In genomic region chr15:98775498-98776230, GRCh38 we compare ENCODE assay signal across 22 cellular contexts.
DNase-seq lines count a peak whose midpoint lies in the region; TF ChIP-seq lines count a peak whose summit lies in the region.
"Had no signal": no experiment of that assay in that cellular context is flagged by ENCODE, and none has a peak within 500 bp of the region (broad histone marks: within the 10 kb centered on the region; RNA-seq: fewer than 3 reads in every experiment).

No MANE protein-coding gene starts in this region.

- H3K36me3 Mint-ChIP-seq in H9 (ENCODE audit: insufficient read depth in 1 of 3, low read depth in 3 of 3) = no peaks in the 10 kb centered on the region
- H3K36me3 Mint-ChIP-seq: CD8-positive, alpha-beta memory T cell; immature natural killer cell; stimulated activated memory B cell treated with anti-CD40 and anti-IgM and Interleukin-4, amounts not matched to agents 10 μg/mL and 1 μg/mL and 100 μg/mL, for 72 hours had no signal

- no peak overlapping the region for H2AK5ac ChIP-seq in H9 (ENCODE audit: insufficient read length, low read length)

- peaks cover 28% of the 10 kb centered on the region; the same call in 1 of the 2 replicates for H3K79me2 ChIP-seq in H9 (ENCODE audit: insufficient read depth, low read length)

- peak overlapping the region in 1 of 3 experiments; percentile 80; a peak in 2 of 7 replicates for H3K27ac Mint-ChIP-seq in H9

- H3K36me3 ChIP-seq in esophagus (ENCODE audit: control insufficient read depth in 2 of 2, insufficient read depth in 2 of 2, low read length in 1 of 2) (no peaks in the 10 kb centered on the region), neutrophil (no peaks in the 10 kb centered on the region)
- H3K36me3 ChIP-seq: left ventricle myocardium inferior had no signal

- H3K27me3 ChIP-seq in esophagus (ENCODE audit: control insufficient read depth in 1 of 2, insufficient read depth in 2 of 2, low read length in 2 of 2) = no peaks in the 10 kb centered on the region
- H3K27me3 ChIP-seq in neutrophil = no peaks in the 10 kb centered on the region
- H3K27me3 ChIP-seq in H9 (ENCODE audit: insufficient read depth, low read length) = no peaks in the 10 kb centered on the region

- no peak overlapping the region for H3K56ac ChIP-seq in H9 (ENCODE audit: insufficient read length, low read depth, low read length)

- H3K4me1 Mint-ChIP-seq in H9 = peaks cover 75% of the 10 kb centered on the region in 2 experiments

- no peaks in the 10 kb centered on the region for H3K23me2 ChIP-seq in H9 (ENCODE audit: insufficient read length, low read depth, low read length, poor library complexity, severe bottlenecking)

- H3K9me3 Mint-ChIP-seq in H9 = no peaks in the 10 kb centered on the region
- H3K9me3 Mint-ChIP-seq: activated T-cell treated with anti-CD3 and anti-CD28 coated beads, Interleukin-2, amount 50 U/mL, for 24 hours; CD8-positive, alpha-beta memory T cell; stimulated activated memory B cell treated with anti-CD40 and anti-IgM and Interleukin-4, amounts not matched to agents 10 μg/mL and 1 μg/mL and 100 μg/mL, for 72 hours had no signal

- H2BK15ac ChIP-seq in H9 (ENCODE audit: low read depth, low read length) = no peak overlapping the region

- no peak overlapping the region for H3K4me3 Mint-ChIP-seq in H9
- H3K4me3 Mint-ChIP-seq: activated T-cell treated with anti-CD3 and anti-CD28 coated beads, Interleukin-2, amount 50 U/mL, for 24 hours; stimulated activated memory B cell treated with anti-CD40 and anti-IgM and Interleukin-4, amounts not matched to agents 10 μg/mL and 1 μg/mL and 100 μg/mL, for 72 hours had no signal

- H3K79me1 ChIP-seq in H9 (ENCODE audit: insufficient read depth, low read depth, low read length, poor library complexity, severe bottlenecking) = peaks cover 7% of the 10 kb centered on the region

- H3K4me3 ChIP-seq in GM12865 (ENCODE audit: low read depth, low read length) (no peak overlapping the region), esophagus (ENCODE audit: low read depth in 1 of 2, low read length in 2 of 2) (no peak overlapping the region), neutrophil (ENCODE audit: low read depth in 1 of 2, low read length in 1 of 2) (no peak overlapping the region)
- H3K4me3 ChIP-seq: GM12878, left ventricle myocardium inferior had no signal

- no peak overlapping the region for H2BK20ac ChIP-seq in H9 (ENCODE audit: low read depth, low read length, poor library complexity, severe bottlenecking)

- H2BK5ac ChIP-seq in H9 (ENCODE audit: insufficient read length, low read length) = no peak overlapping the region

- no peak overlapping the region for H3T11ph ChIP-seq in H9 (ENCODE audit: low read length)

- 60 to 72% methylated on average over 7 of the region's 7 CpGs for WGBS in esophagus, 2 donors
- WGBS in H9 (ENCODE audit: extremely low coverage, insufficient read length, low lambda C conversion rate) = no CpG with 5 or more reads among the region's 7 CpGs

- no peak overlapping the region for H4K5ac ChIP-seq in H9 (ENCODE audit: insufficient read length, low read depth, low read length)

- H3K27ac ChIP-seq in esophagus (ENCODE audit: low read depth in 2 of 2, low read length in 1 of 2) (peak overlapping the region; percentile 8 to 64), neutrophil (peak overlapping the region; percentile 35), H9 (ENCODE audit: insufficient read length, low read depth, low read length) (no peak overlapping the region)

- H3K9ac ChIP-seq in H9 (ENCODE audit: extremely low read depth, insufficient read length, low read length) = no peak overlapping the region

- H3K14ac ChIP-seq in H9 (ENCODE audit: insufficient read depth, low read length) = no peak overlapping the region

- H3K23ac ChIP-seq in H9 (ENCODE audit: insufficient read length, low read depth, low read length) = no peak overlapping the region

- H2BK120ac ChIP-seq in H9 (ENCODE audit: low read depth, low read length, poor library complexity, severe bottlenecking) = no peak overlapping the region

- H3K4me1 ChIP-seq in esophagus (ENCODE audit: control insufficient read depth in 2 of 2, insufficient read depth in 2 of 2, low read length in 1 of 2) (peaks cover 0 to 9% of the 10 kb centered on the region in 2 donors), neutrophil (ENCODE audit: control insufficient read depth in 1 of 2, insufficient read depth in 1 of 2, low read depth in 1 of 2, low read length in 1 of 2) (peaks cover 51 to 62% of the 10 kb centered on the region in 2 experiments), H9 (ENCODE audit: insufficient read depth, low read length) (peaks cover 23% of the 10 kb centered on the region; the same call in 1 of the 2 replicates)

- no peaks in the 10 kb centered on the region for H3K9me3 ChIP-seq in esophagus (ENCODE audit: control insufficient read depth in 2 of 2, insufficient read depth in 1 of 2, low read depth in 1 of 2, low read length in 1 of 2)
- no peaks in the 10 kb centered on the region for H3K9me3 ChIP-seq in neutrophil
- H3K9me3 ChIP-seq in H9 (ENCODE audit: control insufficient read depth, low read depth, low read length) = no peaks in the 10 kb centered on the region
- H3K9me3 ChIP-seq: left ventricle myocardium inferior had no signal

- TF ChIP-seq CTCF in GM12865 (IDR thresholded peaks at IDR 0.05; ENCODE audit: insufficient read depth, low read depth, low read length, missing control alignments) (no peak), neutrophil (IDR thresholded peaks at IDR 0.05) (no peak), H9 (conservative IDR thresholded peaks at IDR 0.05) (no peak)

- no peak overlapping the region for H2AFZ ChIP-seq in H9 (ENCODE audit: low read length)

- no peak overlapping the region for H4K91ac ChIP-seq in H9 (ENCODE audit: insufficient read length, low read depth, low read length)

- no peak overlapping the region for H3K4me2 ChIP-seq in H9 (ENCODE audit: insufficient read depth, insufficient read length, low read length)

- H4K20me1 ChIP-seq in H9 (ENCODE audit: control insufficient read depth, insufficient read depth, insufficient read length) = no peaks in the 10 kb centered on the region

- no peaks in the 10 kb centered on the region for H3K27me3 Mint-ChIP-seq in H9 (ENCODE audit: low read depth)

- H3K4ac ChIP-seq in H9 (ENCODE audit: low read depth, low read length) = no peak overlapping the region

- DNase-seq in GM12865 (ENCODE audit: low read depth) (peak; percentile 69), NCI-H526 treated with DMSO at 0.1 percent for 48 hours (lab: John Stamatoyannopoulos, UW) (peak; percentile 93), DMS79 treated with DMSO at 0.1 percent for 48 hours (lab: John Stamatoyannopoulos, UW) (no peak), H9 (no peak), HPDE6-E6E7 (ENCODE audit: extremely low spot score) (no peak), occipital lobe (lab: John Stamatoyannopoulos, UW) (no peak)
- DNase-seq: activated naive CD4-positive, alpha-beta T cell; activated T-cell treated with anti-CD3 and anti-CD28 coated beads, Interleukin-2, amount 50 U/mL, for 24 hours; cortex of kidney; DMS53; left ventricle myocardium inferior; midbrain; NCI-H1436 treated with DMSO at 0.1 percent for 48 hours; NCI-H510A; small intestine; T1000 had no signal

- H4K8ac ChIP-seq in H9 (replicated peaks; ENCODE audit: insufficient read length, low read depth, low read length) = no peak overlapping the region

- no peak overlapping the region for H2BK12ac ChIP-seq in H9 (ENCODE audit: insufficient read length, low read depth, low read length)

- no peak overlapping the region for H3K18ac ChIP-seq in H9 (ENCODE audit: insufficient read length, low read depth, low read length)

Comparison
In these comparisons a context has a peak if more than half of its experiments do, and no peak if none do; other contexts are left out.
1. DNase-seq: peak in GM12865 (single experiment) and NCI-H526 treated with DMSO at 0.1 percent for 48 hours (single experiment); none in DMS79 treated with DMSO at 0.1 percent for 48 hours (single experiment), H9 (single experiment), HPDE6-E6E7 (single experiment) and occipital lobe (single experiment).